In genomic region chr21:33011462-33011861, GRCh38 we compare ENCODE assay signal across 1 cellular context.
TF ChIP-seq lines count a peak whose summit lies in the region.

No MANE protein-coding gene starts in this region.

TF ChIP-seq in HEK293, 187 proteins besides CTCF, POLR2A, EP300 and RAD21 (continued from another document and continues in another):
- TF ChIP-seq ZSCAN18 (tag by site-specific recombination; IDR thresholded peaks at IDR 0.05) (no peak), ZNF48 (tag by site-specific recombination; IDR thresholded peaks at IDR 0.05) (no peak), ZBTB10 (tag by site-specific recombination; IDR thresholded peaks at IDR 0.05) (0 out of 2 replicates have a peak, but pooled peaks have one; percentile 39), FEZF1 (tag by site-specific recombination; IDR thresholded peaks at IDR 0.05) (no peak), ZNF660 (tag by site-specific recombination; IDR thresholded peaks at IDR 0.05) (peak; percentile 90), ZFP37 (tag by site-specific recombination; IDR thresholded peaks at IDR 0.05) (0 out of 2 replicates have a peak, but pooled peaks have one; percentile 63), YY2 (tag by site-specific recombination; IDR thresholded peaks at IDR 0.05) (no peak), SP3 (tag by site-specific recombination; IDR thresholded peaks at IDR 0.05) (peak; percentile 73), EGR2 (tag by site-specific recombination; IDR thresholded peaks at IDR 0.05; ENCODE audit: low read depth) (peak; percentile 71), ZNF600 (tag by site-specific recombination; IDR thresholded peaks at IDR 0.05) (peak; percentile 93), ZNF24 (tag by site-specific recombination; IDR thresholded peaks at IDR 0.05) (peak; percentile 85; the same call in 1 of the 2 replicates), ZNF518A (tag by site-specific recombination; conservative IDR thresholded peaks at IDR 0.05; ENCODE audit: low read depth) (0 out of 2 replicates have a peak, but pooled peaks have one; percentile 29), ZNF639 (tag by site-specific recombination; IDR thresholded peaks at IDR 0.05) (peak; percentile 96), PRDM1 (tag by site-specific recombination; IDR thresholded peaks at IDR 0.05) (peak; percentile 46; the same call in 1 of the 2 replicates), ZNF184 (tag by site-specific recombination; IDR thresholded peaks at IDR 0.05) (peak; percentile 84), ZNF629 (tag by site-specific recombination; IDR thresholded peaks at IDR 0.05) (peak; percentile 91), ZNF10 (tag by site-specific recombination; IDR thresholded peaks at IDR 0.05) (peak; percentile 64; the same call in 1 of the 2 replicates), ZNF394 (tag by site-specific recombination; IDR thresholded peaks at IDR 0.05; ENCODE audit: borderline replicate concordance) (peak; percentile 84), ZNF777 (tag by site-specific recombination; IDR thresholded peaks at IDR 0.05; ENCODE audit: borderline replicate concordance) (no peak), ZFHX2 (tag by site-specific recombination; conservative IDR thresholded peaks at IDR 0.05) (peak; percentile 76), ZNF324 (tag by site-specific recombination; IDR thresholded peaks at IDR 0.05) (peak; percentile 59; the same call in 1 of the 2 replicates), ZNF398 (tag by site-specific recombination; IDR thresholded peaks at IDR 0.05) (peak; percentile 76), SP7 (tag by site-specific recombination; IDR thresholded peaks at IDR 0.05) (peak; percentile 75), TSHZ1 (tag by site-specific recombination; IDR thresholded peaks at IDR 0.05; ENCODE audit: borderline replicate concordance) (0 out of 2 replicates have a peak, but pooled peaks have one; percentile 36), ZBTB21 (tag by site-specific recombination; IDR thresholded peaks at IDR 0.05) (peak; percentile 84), ZNF239 (tag by site-specific recombination; IDR thresholded peaks at IDR 0.05) (no peak), ZBTB17 (tag by site-specific recombination; IDR thresholded peaks at IDR 0.05) (peak; percentile 93), GLIS1 (tag by site-specific recombination; IDR thresholded peaks at IDR 0.05) (peak; percentile 53), INSM2 (tag by site-specific recombination; IDR thresholded peaks at IDR 0.05) (peak; percentile 84), ZNF658 (tag by site-specific recombination; IDR thresholded peaks at IDR 0.05) (no peak), ZNF366 (tag by site-specific recombination; conservative IDR thresholded peaks at IDR 0.05) (peak; percentile 88), ZEB2 (tag by site-specific recombination; IDR thresholded peaks at IDR 0.05) (0 out of 2 replicates have a peak, but pooled peaks have one; percentile 24), ZNF157 (tag by site-specific recombination; IDR thresholded peaks at IDR 0.05) (no peak), KLF8 (tag by site-specific recombination; IDR thresholded peaks at IDR 0.05) (peak; percentile 81), PRDM10 (tag by site-specific recombination; IDR thresholded peaks at IDR 0.05) (peak; percentile 47; the same call in 1 of the 2 replicates), ZNF792 (tag by site-specific recombination; IDR thresholded peaks at IDR 0.05) (no peak), KLF10 (tag by site-specific recombination; IDR thresholded peaks at IDR 0.05) (0 out of 2 replicates have a peak, but pooled peaks have one; percentile 27), ZNF558 (tag by site-specific recombination; IDR thresholded peaks at IDR 0.05) (peak; percentile 83; the same call in 1 of the 2 replicates)
